ENCODE assay signal across 1 cellular context in the genomic region with DNA sequence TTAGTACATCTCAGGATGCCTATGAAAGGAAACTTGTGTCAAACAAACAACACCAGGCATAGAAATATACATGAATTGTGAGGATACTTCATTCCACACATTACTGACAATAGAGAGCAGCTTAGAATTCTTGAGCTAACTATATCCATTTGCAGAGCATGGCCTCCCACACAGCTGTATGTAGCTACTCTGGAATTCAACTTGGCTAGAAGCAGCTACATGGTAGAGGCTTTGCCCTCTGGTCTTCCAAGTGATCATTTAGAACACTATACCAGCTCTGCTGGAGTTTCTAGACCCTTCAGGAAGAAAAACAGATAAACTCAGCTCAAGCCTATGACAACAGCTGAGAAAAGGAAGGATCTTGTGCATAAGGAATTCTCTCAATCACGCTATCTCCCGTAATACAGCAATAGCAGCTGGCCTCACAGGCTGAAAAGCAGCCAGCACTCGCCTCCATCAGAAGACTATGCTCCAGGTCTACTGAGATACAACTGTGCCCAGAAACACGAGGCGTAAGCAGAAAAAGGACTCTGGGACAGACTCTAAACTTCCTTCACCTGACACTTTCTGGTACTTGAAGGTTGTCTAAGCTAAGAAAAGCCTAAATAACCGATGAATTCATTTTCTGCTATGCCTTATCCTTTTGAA.
TF ChIP-seq lines count a peak whose summit lies in the region.

No MANE protein-coding gene starts in this region.

TF ChIP-seq in K562, 482 proteins besides CTCF, POLR2A, EP300 and RAD21 (continued from another document):
- TF ChIP-seq, protein P1, sequence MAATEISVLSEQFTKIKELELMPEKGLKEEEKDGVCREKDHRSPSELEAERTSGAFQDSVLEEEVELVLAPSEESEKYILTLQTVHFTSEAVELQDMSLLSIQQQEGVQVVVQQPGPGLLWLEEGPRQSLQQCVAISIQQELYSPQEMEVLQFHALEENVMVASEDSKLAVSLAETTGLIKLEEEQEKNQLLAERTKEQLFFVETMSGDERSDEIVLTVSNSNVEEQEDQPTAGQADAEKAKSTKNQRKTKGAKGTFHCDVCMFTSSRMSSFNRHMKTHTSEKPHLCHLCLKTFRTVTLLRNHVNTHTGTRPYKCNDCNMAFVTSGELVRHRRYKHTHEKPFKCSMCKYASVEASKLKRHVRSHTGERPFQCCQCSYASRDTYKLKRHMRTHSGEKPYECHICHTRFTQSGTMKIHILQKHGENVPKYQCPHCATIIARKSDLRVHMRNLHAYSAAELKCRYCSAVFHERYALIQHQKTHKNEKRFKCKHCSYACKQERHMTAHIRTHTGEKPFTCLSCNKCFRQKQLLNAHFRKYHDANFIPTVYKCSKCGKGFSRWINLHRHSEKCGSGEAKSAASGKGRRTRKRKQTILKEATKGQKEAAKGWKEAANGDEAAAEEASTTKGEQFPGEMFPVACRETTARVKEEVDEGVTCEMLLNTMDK (IDR thresholded peaks at IDR 0.05; ENCODE audit: borderline replicate concordance, insufficient read depth, low read depth, low read length, poor library complexity, severe bottlenecking), result no peak
